ENCODE assay signal across 19 cellular contexts in the genomic region with DNA sequence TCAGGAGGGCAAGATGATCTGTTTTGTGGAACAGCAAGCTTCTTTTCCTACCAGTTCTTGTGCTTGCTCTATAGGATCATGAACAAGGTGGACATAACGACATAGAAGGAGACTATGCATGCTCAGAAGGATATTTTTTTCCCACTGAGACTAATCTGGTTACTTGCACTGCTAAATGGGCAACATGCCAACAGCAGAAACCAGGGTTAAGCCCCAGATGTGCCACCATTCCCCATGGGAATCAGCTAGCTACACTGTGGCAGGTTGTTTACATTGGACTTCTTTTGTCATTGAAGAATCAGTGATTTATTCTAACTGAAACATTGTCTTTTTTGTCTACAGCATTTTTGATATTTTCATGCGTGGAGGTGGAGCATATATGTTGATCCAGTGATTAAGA.
"Had no signal": no experiment of that assay in that cellular context is flagged by ENCODE, and none has a peak within 500 bp of the region (broad histone marks: within the 10 kb centered on the region; RNA-seq: fewer than 3 reads in every experiment).

No MANE protein-coding gene starts in this region.

- H3K4me3 ChIP-seq: coronary artery, gastroesophageal sphincter, ovary, prostate gland, uterus had no signal

- H3K27ac ChIP-seq: coronary artery, epithelial cell of prostate, gastroesophageal sphincter, neutrophil, ovary, prostate gland, uterus had no signal

- DNase-seq: activated CD4-positive, alpha-beta memory T cell treated with anti-CD3 and anti-CD28 coated beads for 36 hours; activated CD4-positive, alpha-beta T cell treated with anti-CD3 and anti-CD28 coated beads for 48 hours; activated effector memory CD4-positive, alpha-beta T cell treated with anti-CD3 and anti-CD28 coated beads, Interleukin-2, amount 50 U/mL, for 16 hours; activated naive CD4-positive, alpha-beta T cell treated with anti-CD3 and anti-CD28 coated beads, Interleukin-2, amount 10 ng/mL, durations not matched to agents 7 days and 5 days; amygdala; cerebellar nuclear complex; head of caudate nucleus; left cardiac atrium; ovary; stimulated activated CD4-positive, alpha-beta T cell treated with anti-CD3 and anti-CD28 coated beads, Interleukin-2, amount 100 ng/mL, for 48 hours; stimulated activated CD8-positive, alpha-beta memory T cell treated with anti-CD3 and anti-CD28 coated beads, Interleukin-4, amount 100 ng/mL, for 48 hours; stimulated activated naive B cell treated with anti-CD40 and anti-IgM and Interleukin-4, amounts not matched to agents 10 μg/mL and 1 μg/mL and 100 μg/mL, for 72 hours; trophoblast cell; uterus had no signal

- H3K27me3 ChIP-seq: gastroesophageal sphincter, neutrophil, ovary, uterus had no signal

- H3K9me3 ChIP-seq: gastroesophageal sphincter, neutrophil, ovary, prostate gland, uterus had no signal

- H3K36me3 ChIP-seq: gastroesophageal sphincter, neutrophil, ovary, prostate gland, uterus had no signal

- H3K4me1 ChIP-seq: gastroesophageal sphincter, prostate gland, uterus had no signal
